Comparison of ENCODE assay signal across 11 cellular contexts in genomic region chr18:45774065-45774521, GRCh38. TPM values are rescaled to one million over a fixed set of nuclear protein-coding genes. Genes with fewer than 3 reads are reported as not detected.
DNase-seq lines count a peak whose midpoint lies in the region; ATAC-seq and TF ChIP-seq lines count a peak whose summit lies in the region.
"Had no signal": no experiment of that assay in that cellular context is flagged by ENCODE, and none has a peak within 500 bp of the region (broad histone marks: within the 10 kb centered on the region; RNA-seq: fewer than 3 reads in every experiment).

No MANE protein-coding gene starts in this region.

- H3K4me3 ChIP-seq in ascending aorta: no peak overlapping the region
- H3K4me3 ChIP-seq in urinary bladder (ENCODE audit: low read depth, low read length): no peak overlapping the region

- no peaks in the 10 kb centered on the region for H3K27me3 ChIP-seq in ascending aorta

- H3K4me1 ChIP-seq in ascending aorta (peaks cover 0 to 10% of the 10 kb centered on the region in 2 donors), urinary bladder (ENCODE audit: insufficient read depth) (peaks cover 3% of the 10 kb centered on the region)

- peak overlapping the region; percentile 52 for H3K27ac Mint-ChIP-seq in activated T-cell treated with anti-CD3 and anti-CD28 coated beads, Interleukin-2, amount 50 U/mL, for 72 hours
- H3K27ac Mint-ChIP-seq in activated CD4-positive, alpha-beta memory T cell treated with anti-CD3 and anti-CD28 coated beads, Interleukin-2, amount 10 ng/mL, durations not matched to agents 7 days and 5 days: no peak overlapping the region
- H3K27ac Mint-ChIP-seq: nephron progenitor cell had no signal

- no peaks in the 10 kb centered on the region for H3K36me3 Mint-ChIP-seq in activated T-cell treated with anti-CD3 and anti-CD28 coated beads, Interleukin-2, amount 50 U/mL, for 72 hours (ENCODE audit: insufficient read depth in 2 of 2)
- H3K36me3 Mint-ChIP-seq in activated CD4-positive, alpha-beta memory T cell treated with anti-CD3 and anti-CD28 coated beads, Interleukin-2, amount 10 ng/mL, durations not matched to agents 7 days and 5 days (ENCODE audit: low read depth): no peaks in the 10 kb centered on the region

- H3K4me1 Mint-ChIP-seq in activated T-cell treated with anti-CD3 and anti-CD28 coated beads, Interleukin-2, amount 50 U/mL, for 72 hours (ENCODE audit: low read depth): peaks cover 23% of the 10 kb centered on the region
- peaks cover 23% of the 10 kb centered on the region for H3K4me1 Mint-ChIP-seq in activated CD4-positive, alpha-beta memory T cell treated with anti-CD3 and anti-CD28 coated beads, Interleukin-2, amount 10 ng/mL, durations not matched to agents 7 days and 5 days

- H3K36me3 ChIP-seq in ascending aorta (no peaks in the 10 kb centered on the region), urinary bladder (ENCODE audit: insufficient read depth) (no peaks in the 10 kb centered on the region)

- no peaks in the 10 kb centered on the region for H3K9me3 ChIP-seq in ascending aorta

- peak in 1 of 2 donors; percentile 24 for ATAC-seq in activated T-cell treated with anti-CD3 and anti-CD28 coated beads, Interleukin-2, amount 50 U/mL, for 72 hours (replicated peaks in 1 of 2)
- peak; percentile 48 for ATAC-seq in HG03558 (IDR thresholded peaks at IDR 0.05; ENCODE audit: extremely low read depth, unreplicated experiment)
- ATAC-seq: Right ventricle myocardium inferior had no signal

- peak overlapping the region in 1 of 2 donors; percentile 84 for H3K4me3 Mint-ChIP-seq in activated T-cell treated with anti-CD3 and anti-CD28 coated beads, Interleukin-2, amount 50 U/mL, for 72 hours
- H3K4me3 Mint-ChIP-seq in activated CD4-positive, alpha-beta memory T cell treated with anti-CD3 and anti-CD28 coated beads, Interleukin-2, amount 10 ng/mL, durations not matched to agents 7 days and 5 days: no peak overlapping the region
- H3K4me3 Mint-ChIP-seq: dendritic cell treated with granulocyte-macrophage colony-stimulating factor and Interleukin-4, amounts not matched to agents 40 ng/mL and 50 ng/mL, for 4 days; nephron progenitor cell had no signal

- H3K9me3 Mint-ChIP-seq in activated T-cell treated with anti-CD3 and anti-CD28 coated beads, Interleukin-2, amount 50 U/mL, for 72 hours: peaks cover 1 to 4% of the 10 kb centered on the region in 2 donors
- H3K9me3 Mint-ChIP-seq in activated CD4-positive, alpha-beta memory T cell treated with anti-CD3 and anti-CD28 coated beads, Interleukin-2, amount 10 ng/mL, durations not matched to agents 7 days and 5 days: no peaks in the 10 kb centered on the region

- H3K27ac ChIP-seq in ascending aorta: peak overlapping the region; percentile 67 to 77
- peak overlapping the region; percentile 63 for H3K27ac ChIP-seq in urinary bladder (ENCODE audit: low read depth)

- CTCF ChIA-PET in activated CD4-positive, alpha-beta memory T cell treated with anti-CD3 and anti-CD28 coated beads, Interleukin-2, amount 10 ng/mL, durations not matched to agents 7 days and 5 days (lab: Charles Lee): interaction anchor here (2.3 kb wide), 1 partner anchor 109 kb away, joined by 7 read pairs; no protein-coding TSS in a partner anchor

- POLR2A ChIA-PET in activated CD4-positive, alpha-beta memory T cell treated with anti-CD3 and anti-CD28 coated beads, Interleukin-2, amount 10 ng/mL, durations not matched to agents 7 days and 5 days (lab: Charles Lee): no interaction called here

- no peak for DNase-seq in activated T-cell treated with anti-CD3 and anti-CD28 coated beads, Interleukin-2, amount 50 U/mL, for 72 hours
- DNase-seq in activated T-cell treated with anti-CD3 and anti-CD28 coated beads, Interleukin-2, amount 50 U/mL, for 1 hour: no peak
- no peak for DNase-seq in ascending aorta (ENCODE audit: low spot score in 2 of 2)
- DNase-seq in activated CD4-positive, alpha-beta memory T cell treated with anti-CD3 and anti-CD28 coated beads, Interleukin-2, amount 10 ng/mL, durations not matched to agents 7 days and 5 days: no peak
- no peak for DNase-seq in GOT3 (lab: John Stamatoyannopoulos, UW)
- no peak for DNase-seq in putamen (ENCODE audit: low spot score)
- DNase-seq: nephron progenitor cell had no signal

- H3K27me3 Mint-ChIP-seq in activated T-cell treated with anti-CD3 and anti-CD28 coated beads, Interleukin-2, amount 50 U/mL, for 72 hours (ENCODE audit: low read depth): peaks cover 46% of the 10 kb centered on the region
- H3K27me3 Mint-ChIP-seq in activated CD4-positive, alpha-beta memory T cell treated with anti-CD3 and anti-CD28 coated beads, Interleukin-2, amount 10 ng/mL, durations not matched to agents 7 days and 5 days: peaks cover 54% of the 10 kb centered on the region

- TF ChIP-seq CTCF in ascending aorta (IDR thresholded peaks at IDR 0.05): no peak

- intact Hi-C loops in ascending aorta (cut with DNase I): loop anchor here (2.0 kb wide), 2 partner anchors 49 to 65 kb away; partner anchors contain the start of gene SLC14A1

RNA-seq across cellular contexts. Expression of gene SLC14A1, which starts 50.1 kb away (rescaled TPM):
- total RNA-seq in activated T-cell treated with anti-CD3 and anti-CD28 coated beads, Interleukin-2, amount 50 U/mL, for 72 hours: 1 to 10 TPM; 6.0 to 6.2 TPM
- total RNA-seq in ascending aorta (42.7 TPM), urinary bladder (102 TPM)
- polyA plus RNA-seq in urinary bladder: 23.5 TPM
- total RNA-seq in activated CD4-positive, alpha-beta memory T cell treated with anti-CD3 and anti-CD28 coated beads, Interleukin-2, amount 10 ng/mL, durations not matched to agents 7 days and 5 days: 1 to 10 TPM; 1.5 to 2.7 TPM

RNA-seq across cellular contexts. Expression of gene SIGLEC15, which starts 51.4 kb away (rescaled TPM):
- not detected for total RNA-seq in activated T-cell treated with anti-CD3 and anti-CD28 coated beads, Interleukin-2, amount 50 U/mL, for 72 hours
- total RNA-seq in ascending aorta: not detected
- total RNA-seq in urinary bladder: 2.3 TPM
- polyA plus RNA-seq in urinary bladder: 1.3 TPM
- not detected for total RNA-seq in activated CD4-positive, alpha-beta memory T cell treated with anti-CD3 and anti-CD28 coated beads, Interleukin-2, amount 10 ng/mL, durations not matched to agents 7 days and 5 days
- total RNA-seq: Right ventricle myocardium inferior had no signal
